ENCODE assay signal across 1 cellular context in genomic region chr1:181088079-181089016, GRCh38.
TF ChIP-seq lines count a peak whose summit lies in the region.

Gene IER5 (plus strand): TSS chr1:181088700. CDS start chr1:181088903, 203 bp downstream.

TF ChIP-seq in HepG2, 621 proteins besides CTCF, POLR2A, EP300 and RAD21 (continued from another document and continues in another):
- TF ChIP-seq HES4 (CRISPR knock-in tag; IDR thresholded peaks at IDR 0.05; ENCODE audit: borderline replicate concordance) (peak; percentile 68; the same call in 1 of the 2 replicates), GATAD2A (CRISPR knock-in tag; IDR thresholded peaks at IDR 0.05) (peak; percentile 40; the same call in 1 of the 2 replicates), RFXANK (CRISPR knock-in tag; IDR thresholded peaks at IDR 0.05) (peak; percentile 38; the same call in 1 of the 2 replicates), ZNF282 (IDR thresholded peaks at IDR 0.05; ENCODE audit: partially characterized antibody) (no peak), ZNF768 (CRISPR knock-in tag; IDR thresholded peaks at IDR 0.05) (0 out of 2 replicates have a peak, but pooled peaks have one; percentile 13), YEATS4 (CRISPR knock-in tag; IDR thresholded peaks at IDR 0.05; ENCODE audit: borderline replicate concordance) (peak; percentile 71; the same call in 1 of the 2 replicates), ZNF512 (CRISPR knock-in tag; IDR thresholded peaks at IDR 0.05) (no peak), ZNF800 (CRISPR knock-in tag; IDR thresholded peaks at IDR 0.05) (peak; percentile 94), ZNF704 (CRISPR knock-in tag; IDR thresholded peaks at IDR 0.05; ENCODE audit: borderline replicate concordance) (no peak), ZNF891 (CRISPR knock-in tag; IDR thresholded peaks at IDR 0.05) (no peak), ZNF652 (CRISPR knock-in tag; IDR thresholded peaks at IDR 0.05; ENCODE audit: borderline replicate concordance, low read depth) (no peak), HNRNPL (IDR thresholded peaks at IDR 0.05; ENCODE audit: low read depth, low read length) (0 out of 2 replicates have a peak, but pooled peaks have one; percentile 44), SUZ12 (IDR thresholded peaks at IDR 0.05; ENCODE audit: low read depth, low read length) (no peak), ZNF333 (CRISPR knock-in tag; IDR thresholded peaks at IDR 0.05; ENCODE audit: borderline replicate concordance) (no peak), ZMAT5 (CRISPR knock-in tag; IDR thresholded peaks at IDR 0.05; ENCODE audit: borderline replicate concordance, low read depth) (no peak), ZBTB21 (CRISPR knock-in tag; IDR thresholded peaks at IDR 0.05) (no peak), HNRNPUL1 (IDR thresholded peaks at IDR 0.05; ENCODE audit: low read depth, low read length) (no peak), ZNF543 (CRISPR knock-in tag; IDR thresholded peaks at IDR 0.05) (peak; percentile 74; the same call in 1 of the 2 replicates), PHF8 (CRISPR knock-in tag; IDR thresholded peaks at IDR 0.05) (peak; percentile 78), ESRRA (CRISPR knock-in tag; IDR thresholded peaks at IDR 0.05; ENCODE audit: low read depth) (no peak), TGIF2 (CRISPR knock-in tag; IDR thresholded peaks at IDR 0.05) (peak; percentile 49; the same call in 1 of the 2 replicates), ZMYM2 (CRISPR knock-in tag; IDR thresholded peaks at IDR 0.05) (no peak), ZNF513 (CRISPR knock-in tag; conservative IDR thresholded peaks at IDR 0.05) (no peak), PAXIP1 (CRISPR knock-in tag; conservative IDR thresholded peaks at IDR 0.05) (peak; percentile 35), ATF7 (IDR thresholded peaks at IDR 0.05) (no peak), ATF7 (CRISPR knock-in tag; IDR thresholded peaks at IDR 0.05) (no peak), ZBTB1 (CRISPR knock-in tag; IDR thresholded peaks at IDR 0.05; ENCODE audit: borderline replicate concordance) (no peak), ZNF609 (CRISPR knock-in tag; IDR thresholded peaks at IDR 0.05; ENCODE audit: borderline replicate concordance) (0 out of 2 replicates have a peak, but pooled peaks have one; percentile 9), MZF1 (CRISPR knock-in tag; IDR thresholded peaks at IDR 0.05; ENCODE audit: borderline replicate concordance) (no peak), KDM5B (CRISPR knock-in tag; IDR thresholded peaks at IDR 0.05; ENCODE audit: borderline replicate concordance) (peak; percentile 87; the same call in 1 of the 2 replicates), HINFP (CRISPR knock-in tag; IDR thresholded peaks at IDR 0.05; ENCODE audit: low read depth) (no peak), PHF5A (CRISPR knock-in tag; IDR thresholded peaks at IDR 0.05; ENCODE audit: low read depth, unreplicated experiment) (no peak), BCL6 (CRISPR knock-in tag; IDR thresholded peaks at IDR 0.05) (peak; percentile 71), UBTF (CRISPR knock-in tag; IDR thresholded peaks at IDR 0.05) (peak; percentile 79), RFX1 (IDR thresholded peaks at IDR 0.05) (no peak), ZNF503 (CRISPR knock-in tag; IDR thresholded peaks at IDR 0.05) (no peak; the same call in 1 of the 2 replicates), ZNF225 (CRISPR knock-in tag; IDR thresholded peaks at IDR 0.05) (0 out of 2 replicates have a peak, but pooled peaks have one; percentile 33), ZNF20 (CRISPR knock-in tag; IDR thresholded peaks at IDR 0.05) (no peak), ZNF230 (CRISPR knock-in tag; IDR thresholded peaks at IDR 0.05) (0 out of 2 replicates have a peak, but pooled peaks have one; percentile 51), ZNF672 (CRISPR knock-in tag; IDR thresholded peaks at IDR 0.05) (no peak)
